ENCODE assay signal across 18 cellular contexts in the genomic region with DNA sequence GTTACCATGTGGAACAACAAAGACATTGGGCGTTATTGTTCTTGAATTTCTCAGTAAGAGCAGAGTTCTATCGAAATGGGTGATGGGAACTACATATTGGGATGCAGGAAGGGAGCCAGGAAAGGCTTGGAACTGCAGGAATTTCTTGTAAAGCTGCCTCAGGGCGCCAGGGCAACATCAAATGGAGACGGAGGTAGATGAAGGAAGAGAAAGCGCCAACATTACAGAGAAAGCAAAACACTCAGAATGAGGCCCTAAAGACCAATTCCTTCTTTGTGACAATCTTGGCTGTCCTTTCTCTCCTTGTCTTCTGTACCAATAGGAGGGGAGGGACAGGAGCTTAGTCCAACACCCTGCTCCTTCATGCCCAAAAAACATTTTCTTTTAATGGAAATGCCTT.
"Had no signal": no experiment of that assay in that cellular context is flagged by ENCODE, and none has a peak within 500 bp of the region (broad histone marks: within the 10 kb centered on the region; RNA-seq: fewer than 3 reads in every experiment).

No MANE protein-coding gene starts in this region.

- H3K27me3 ChIP-seq: adrenal gland, colonic mucosa, left lung, neural progenitor cell, right lobe of liver, stomach, testis, uterus had no signal

- H3K9ac ChIP-seq: neural progenitor cell had no signal

- ATAC-seq: foreskin keratinocyte; left lung; mucosa of descending colon; naive thymus-derived CD4-positive, alpha-beta T cell; right lobe of liver had no signal

- H2AFZ ChIP-seq: neural progenitor cell had no signal

- H3K4me3 ChIP-seq: adrenal gland, colonic mucosa, left lung, mucosa of descending colon, neural progenitor cell, prostate gland, right lobe of liver, smooth muscle cell, stomach, testis, uterus had no signal

- H3K9me3 ChIP-seq: adrenal gland, colonic mucosa, prostate gland, right lobe of liver, testis had no signal

- H3K4me2 ChIP-seq: neural progenitor cell, smooth muscle cell had no signal

- H3K27ac ChIP-seq: adrenal gland, colonic mucosa, foreskin keratinocyte, left lung, neural progenitor cell, prostate gland, right lobe of liver, stomach, testis, uterus had no signal

- DNase-seq: activated CD4-positive, alpha-beta T cell treated with anti-CD3 and anti-CD28 coated beads, Interleukin-2, amount 50 U/mL, for 4 hours; activated gamma-delta T cell treated with Interleukin-2 at 50 U/mL for 16 hours; adrenal gland; colonic mucosa; foreskin keratinocyte; glutamatergic neuron; islet precursor cell; left lung; mucosa of descending colon; naive thymus-derived CD4-positive, alpha-beta T cell; right lobe of liver; stimulated activated CD4-positive, alpha-beta T cell treated with anti-CD3 and anti-CD28 coated beads, Interleukin-4, amount 100 ng/mL, for 1 hour; stomach; testis; uterus had no signal

- H3K4me1 ChIP-seq: adrenal gland, colonic mucosa, prostate gland, right lobe of liver, stomach, testis, uterus had no signal

- H3K36me3 ChIP-seq: adrenal gland, colonic mucosa, left lung, neural progenitor cell, prostate gland, right lobe of liver, stomach, uterus had no signal
